8 cellular contexts compared by ENCODE assay signal in genomic region chr17:38584350-38584925, GRCh38. TPM values are rescaled to one million over a fixed set of nuclear protein-coding genes. Genes with fewer than 3 reads are reported as not detected.
DNase-seq lines count a peak whose midpoint lies in the region; ATAC-seq, FAIRE-seq and TF ChIP-seq lines count a peak whose summit lies in the region.

No MANE protein-coding gene starts in this region.

- H3K36me3 ChIP-seq in ES-I3 (ENCODE audit: insufficient read depth, low read length) (no peaks in the 10 kb centered on the region), MG63 (no peaks in the 10 kb centered on the region), astrocyte (ENCODE audit: insufficient read depth, low read length) (no peaks in the 10 kb centered on the region), spleen (no peaks in the 10 kb centered on the region)

- H3K27me3 ChIP-seq in MG63, result no peaks in the 10 kb centered on the region
- H3K27me3 ChIP-seq in astrocyte (ENCODE audit: insufficient read depth, low read length), result peaks cover 33% of the 10 kb centered on the region
- H3K27me3 ChIP-seq in spleen (replicated peaks in 1 of 7), result peaks cover 0 to 97% (median 37%) of the 10 kb centered on the region in 7 donors

- H3K4me1 ChIP-seq in ES-I3 (ENCODE audit: insufficient read depth, low read length) (peaks cover 34% of the 10 kb centered on the region), astrocyte (ENCODE audit: insufficient read depth, low read length) (no peaks in the 10 kb centered on the region), spleen (peaks cover 0 to 14% (median 8%) of the 10 kb centered on the region in 6 donors)

- H3K4me3 Mint-ChIP-seq in T-helper 17 cell (peak overlapping the region; percentile 67), astrocyte (ENCODE audit: unreplicated experiment) (no peak overlapping the region)

- no peak overlapping the region for H3K4me2 ChIP-seq in astrocyte (ENCODE audit: low read length)

- ATAC-seq in T-helper 17 cell (peak; percentile 82), GM18867 (IDR thresholded peaks at IDR 0.05; ENCODE audit: unreplicated experiment) (no peak), GM21367 (IDR thresholded peaks at IDR 0.05; ENCODE audit: unreplicated experiment) (no peak)

- intact Hi-C loops in spleen (cut with DNase I; ENCODE audit: low total_unique reads), result no loop called here

- DNase-seq in MG63, result peak; percentile 77
- DNase-seq in T-helper 17 cell, result peak; percentile 52 to 58 (median 53)
- no peak for DNase-seq in astrocyte (ENCODE audit: low read depth)
- peak in 39 of 51 donors; percentile 14 to 84 (median 42) for DNase-seq in hypothalamus (lab: John Stamatoyannopoulos, UW)
- DNase-seq in spleen, result peak; percentile 90

- peaks cover 2% of the 10 kb centered on the region for H3K36me3 Mint-ChIP-seq in T-helper 17 cell (ENCODE audit: low read depth)
- H3K36me3 Mint-ChIP-seq in astrocyte (ENCODE audit: low read depth, unreplicated experiment), result no peaks in the 10 kb centered on the region

- TF ChIP-seq CTCF in astrocyte (IDR thresholded peaks at IDR 0.05; ENCODE audit: insufficient read depth, low read depth, low read length), result peak; percentile 77
- peak; percentile 64 to 96 (median 92) for TF ChIP-seq CTCF in spleen (IDR thresholded peaks at IDR 0.05 in 8 of 11, conservative IDR thresholded peaks at IDR 0.05 in 3 of 11)

- 7 to 10% (median 10%) methylated on average over 19 of the region's 19 CpGs for WGBS in spleen, 5 donors

- H3K9me3 ChIP-seq in ES-I3 (ENCODE audit: control insufficient read depth, insufficient read depth, low read length) (no peaks in the 10 kb centered on the region), MG63 (no peaks in the 10 kb centered on the region), T-helper 17 cell (ENCODE audit: control insufficient read depth, low read length, poor library complexity, severe bottlenecking) (no peaks in the 10 kb centered on the region), astrocyte (ENCODE audit: insufficient read depth, low read depth, low read length) (no peaks in the 10 kb centered on the region), spleen (no peaks in the 10 kb centered on the region)

- H3K4me3 ChIP-seq in MG63, result no peak overlapping the region
- H3K4me3 ChIP-seq in astrocyte (ENCODE audit: insufficient read depth, low read depth, low read length), result no peak overlapping the region
- no peak overlapping the region for H3K4me3 ChIP-seq in spleen

- no peak overlapping the region for H2AFZ ChIP-seq in astrocyte (ENCODE audit: low read depth, low read length)

- H3K27me3 Mint-ChIP-seq in T-helper 17 cell (peaks cover 90% of the 10 kb centered on the region), astrocyte (ENCODE audit: low read depth, unreplicated experiment) (peaks cover 80% of the 10 kb centered on the region)

- H3K27ac Mint-ChIP-seq in T-helper 17 cell (no peak overlapping the region), astrocyte (ENCODE audit: unreplicated experiment) (no peak overlapping the region)

- TF ChIP-seq POLR2A in spleen (IDR thresholded peaks at IDR 0.05), result no peak

- H3K9me3 Mint-ChIP-seq in astrocyte (ENCODE audit: unreplicated experiment), result no peaks in the 10 kb centered on the region

- no peak for FAIRE-seq in astrocyte (lab: Jason Lieb, UNC)

- H3K27ac ChIP-seq in astrocyte (ENCODE audit: low read depth, low read length), result no peak overlapping the region
- H3K27ac ChIP-seq in spleen, result no peak overlapping the region

- no peaks in the 10 kb centered on the region for H3K79me2 ChIP-seq in astrocyte (ENCODE audit: insufficient read depth, low read length)

- H3K4me1 Mint-ChIP-seq in T-helper 17 cell (peaks cover 18% of the 10 kb centered on the region), astrocyte (ENCODE audit: low read depth, unreplicated experiment) (peaks cover 9% of the 10 kb centered on the region)

- H4K20me1 ChIP-seq in astrocyte (ENCODE audit: insufficient read depth, low read length), result no peaks in the 10 kb centered on the region

- H3K9ac ChIP-seq in ES-I3 (ENCODE audit: low read depth, low read length), result peak overlapping the region; percentile 36; the same call in 1 of the 2 replicates
- H3K9ac ChIP-seq in astrocyte (ENCODE audit: low read length), result no peak overlapping the region

RNA-seq across cellular contexts. Expression of gene SRCIN1, which starts 21.3 kb away (rescaled TPM):
- total RNA-seq in MG63 (2014; rRNA removed; shearing (Covaris generic); ENCODE audit: low replicate concordance), result 0.05 and 0.07 TPM in 2 replicates
- under 1 TPM; 0.26 to 0.52 TPM for total RNA-seq in T-helper 17 cell
- 0.75 and 1.5 TPM in 2 replicates for total RNA-seq in astrocyte
- total RNA-seq in spleen, result 1 to 10 TPM in 4 of 7 donors, under 1 TPM in 3; 0.32 to 3.5 (median 2.1) TPM
- 1 to 10 TPM in 1 of 3 donors, under 1 TPM in 2; 0.41 to 2.5 (median 0.98) TPM for polyA plus RNA-seq in spleen
